1 cellular context compared by ENCODE assay signal in genomic region chr11:86172894-86173293, GRCh38.
TF ChIP-seq lines count a peak whose summit lies in the region.

No MANE protein-coding gene starts in this region.

TF ChIP-seq in K562, 482 proteins besides CTCF, POLR2A, EP300 and RAD21 (continued from another document and continues in another):
- no peak for TF ChIP-seq E2F8 (IDR thresholded peaks at IDR 0.05; ENCODE audit: low read depth, partially characterized antibody)
- TF ChIP-seq L3MBTL2 (IDR thresholded peaks at IDR 0.05): no peak
- no peak for TF ChIP-seq ZNF280B (CRISPR knock-in tag; IDR thresholded peaks at IDR 0.05)
- TF ChIP-seq HDAC3 (IDR thresholded peaks at IDR 0.05; ENCODE audit: borderline replicate concordance, partially characterized antibody): no peak
- no peak for TF ChIP-seq CBFB (CRISPR knock-in tag; IDR thresholded peaks at IDR 0.05)
- no peak for TF ChIP-seq WHSC1 (IDR thresholded peaks at IDR 0.05; ENCODE audit: low read length)
- TF ChIP-seq MAFG (tag; conservative IDR thresholded peaks at IDR 0.05): peak; percentile 98
- TF ChIP-seq ZNF444 (CRISPR knock-in tag; IDR thresholded peaks at IDR 0.05): no peak
- peak; percentile 86 for TF ChIP-seq NFE2 (IDR thresholded peaks at IDR 0.05; ENCODE audit: low read depth)
- TF ChIP-seq FOXM1 (IDR thresholded peaks at IDR 0.05; ENCODE audit: low read depth): no peak
- no peak for TF ChIP-seq FOXM1 (CRISPR knock-in tag; IDR thresholded peaks at IDR 0.05; ENCODE audit: low read depth)
- no peak for TF ChIP-seq RBM15 (IDR thresholded peaks at IDR 0.05; ENCODE audit: insufficient read depth, low read length)
- TF ChIP-seq GATA2 (CRISPR knock-in tag; IDR thresholded peaks at IDR 0.05): peak; percentile 57; the same call in 1 of the 2 replicates
- TF ChIP-seq ZNF589 (CRISPR knock-in tag; IDR thresholded peaks at IDR 0.05; ENCODE audit: low read depth): no peak
- no peak for TF ChIP-seq ZNF384 (IDR thresholded peaks at IDR 0.05; ENCODE audit: low read depth, low read length)
- TF ChIP-seq TRIM28 (IDR thresholded peaks at IDR 0.05): no peak
- peak; percentile 37; the same call in 1 of the 2 replicates for TF ChIP-seq GMEB1 (CRISPR knock-in tag; IDR thresholded peaks at IDR 0.05)
- TF ChIP-seq RBFOX2 (IDR thresholded peaks at IDR 0.05; ENCODE audit: low read depth, low read length): no peak
- TF ChIP-seq ZNF133 (CRISPR knock-in tag; IDR thresholded peaks at IDR 0.05): no peak
- no peak for TF ChIP-seq CSDE1 (IDR thresholded peaks at IDR 0.05)
- TF ChIP-seq ZNF431 (CRISPR knock-in tag; IDR thresholded peaks at IDR 0.05): no peak
- TF ChIP-seq RBM39 (optimal IDR thresholded peaks at IDR 0.05; ENCODE audit: low read depth, low read length): no peak
- TF ChIP-seq AFF4 (CRISPR knock-in tag; IDR thresholded peaks at IDR 0.05): no peak
- no peak for TF ChIP-seq ARNT (IDR thresholded peaks at IDR 0.05)
- no peak for TF ChIP-seq PURB (CRISPR knock-in tag; IDR thresholded peaks at IDR 0.05; ENCODE audit: low read depth)
- no peak for TF ChIP-seq SIX5 (IDR thresholded peaks at IDR 0.05; ENCODE audit: borderline replicate concordance in 1 of 2, insufficient read depth in 1 of 2, low read depth in 1 of 2, low read length in 2 of 2)
- TF ChIP-seq SNAPC5 (CRISPR knock-in tag; IDR thresholded peaks at IDR 0.05): no peak
- no peak for TF ChIP-seq FOXP1 (CRISPR knock-in tag; IDR thresholded peaks at IDR 0.05)
- TF ChIP-seq HDAC2 (IDR thresholded peaks at IDR 0.05): no peak
- TF ChIP-seq NUFIP1 (IDR thresholded peaks at IDR 0.05; ENCODE audit: partially characterized antibody): no peak
- TF ChIP-seq KDM1A (IDR thresholded peaks at IDR 0.05): peak; percentile 59 to 62; a peak in 3 of 4 replicates
- no peak for TF ChIP-seq TARDBP (IDR thresholded peaks at IDR 0.05)
- TF ChIP-seq ZC3H4 (CRISPR knock-in tag; IDR thresholded peaks at IDR 0.05; ENCODE audit: borderline replicate concordance): no peak
- no peak for TF ChIP-seq MNT (conservative IDR thresholded peaks at IDR 0.05)
- TF ChIP-seq ZNF717 (CRISPR knock-in tag; IDR thresholded peaks at IDR 0.05): no peak
- TF ChIP-seq ZFP30 (CRISPR knock-in tag; IDR thresholded peaks at IDR 0.05; ENCODE audit: borderline replicate concordance): no peak
- no peak for TF ChIP-seq CCAR2 (IDR thresholded peaks at IDR 0.05; ENCODE audit: low read depth, low read length)
- TF ChIP-seq GTF3C2 (IDR thresholded peaks at IDR 0.05; ENCODE audit: borderline replicate concordance, extremely low read depth, insufficient read length): no peak
- TF ChIP-seq CREB3 (tag; conservative IDR thresholded peaks at IDR 0.05; ENCODE audit: low read depth): no peak
- TF ChIP-seq E2F3 (CRISPR knock-in tag; IDR thresholded peaks at IDR 0.05): no peak
- TF ChIP-seq AFF1 (IDR thresholded peaks at IDR 0.05; ENCODE audit: low read depth in 1 of 2, partially characterized antibody in 2 of 2): no peak
